ENCODE assay signal across 14 cellular contexts in genomic region chr15:68192804-68193521, GRCh38. TPM values are rescaled to one million over a fixed set of nuclear protein-coding genes. Genes with fewer than 3 reads are reported as not detected.
A peak's percentile ranks its signal among the peaks of the same experiment; 100 is the strongest.
DNase-seq lines count a peak whose midpoint lies in the region; ATAC-seq and TF ChIP-seq lines count a peak whose summit lies in the region.
"Had no signal": no experiment of that assay in that cellular context is flagged by ENCODE, and none has a peak within 500 bp of the region (broad histone marks: within the 10 kb centered on the region; RNA-seq: fewer than 3 reads in every experiment).

No MANE protein-coding gene starts in this region.

- peak; percentile 5 for ATAC-seq in activated naive CD8-positive, alpha-beta T cell treated with anti-CD3 and anti-CD28 coated beads, Interleukin-2, amount 50 U/mL, for 24 hours
- ATAC-seq in heart left ventricle (peak; percentile 74 to 89 (median 81)), psoas muscle (peak; percentile 39 to 74 (median 54)), GM21737 (IDR thresholded peaks at IDR 0.05; ENCODE audit: unreplicated experiment) (no peak)

- DNase-seq in activated naive CD8-positive, alpha-beta T cell treated with anti-CD3 and anti-CD28 coated beads, Interleukin-2, amount 50 U/mL, for 24 hours, result no peak
- peak in 3 of 5 donors; percentile 45 to 76 (median 60) for DNase-seq in heart left ventricle
- DNase-seq in psoas muscle, result peak in 1 of 2 donors; percentile 58
- no peak for DNase-seq in NCI-H187 treated with DMSO at 0.1 percent for 48 hours (lab: John Stamatoyannopoulos, UW)
- no peak for DNase-seq in KBM-7
- no peak for DNase-seq in effector memory CD4-positive, alpha-beta T cell
- DNase-seq: activated CD4-positive, alpha-beta T cell treated with anti-CD3 and anti-CD28 coated beads for 48 hours; NCI-H2029 treated with DMSO at 0.1 percent for 48 hours; NCI-H69; T-helper 9 cell had no signal

- no peaks in the 10 kb centered on the region for H3K27me3 Mint-ChIP-seq in IgD-negative memory B cell
- no peaks in the 10 kb centered on the region for H3K27me3 Mint-ChIP-seq in activated naive CD8-positive, alpha-beta T cell treated with anti-CD3 and anti-CD28 coated beads, Interleukin-2, amount 50 U/mL, for 24 hours

- WGBS in heart left ventricle, 4 donors, result 54 to 71% (median 65%) methylated on average over 5 of the region's 5 CpGs
- WGBS in psoas muscle, 3 donors, result 48 to 67% (median 55%) methylated on average over 5 of the region's 5 CpGs

- TF ChIP-seq CTCF in heart left ventricle (IDR thresholded peaks at IDR 0.05) (no peak), psoas muscle (IDR thresholded peaks at IDR 0.05) (no peak)

- peaks cover 4% of the 10 kb centered on the region for H3K36me3 Mint-ChIP-seq in IgD-negative memory B cell
- H3K36me3 Mint-ChIP-seq in activated naive CD8-positive, alpha-beta T cell treated with anti-CD3 and anti-CD28 coated beads, Interleukin-2, amount 50 U/mL, for 24 hours (ENCODE audit: low read depth), result peaks cover 34% of the 10 kb centered on the region

- H3K9me3 Mint-ChIP-seq in IgD-negative memory B cell, result no peaks in the 10 kb centered on the region
- no peaks in the 10 kb centered on the region for H3K9me3 Mint-ChIP-seq in activated naive CD8-positive, alpha-beta T cell treated with anti-CD3 and anti-CD28 coated beads, Interleukin-2, amount 50 U/mL, for 24 hours

- no peaks in the 10 kb centered on the region for H3K9me3 ChIP-seq in heart left ventricle
- H3K9me3 ChIP-seq in psoas muscle, result no peaks in the 10 kb centered on the region
- H3K9me3 ChIP-seq in effector memory CD4-positive, alpha-beta T cell (ENCODE audit: control insufficient read depth, low read length), result no peaks in the 10 kb centered on the region

- peaks cover 0 to 17% (median 0%) of the 10 kb centered on the region in 3 donors for H3K4me1 Mint-ChIP-seq in IgD-negative memory B cell
- H3K4me1 Mint-ChIP-seq in activated naive CD8-positive, alpha-beta T cell treated with anti-CD3 and anti-CD28 coated beads, Interleukin-2, amount 50 U/mL, for 24 hours, result peaks cover 2% of the 10 kb centered on the region

- H3K4me3 ChIP-seq in heart left ventricle (no peak overlapping the region), psoas muscle (no peak overlapping the region)
- H3K4me3 ChIP-seq in effector memory CD4-positive, alpha-beta T cell (ENCODE audit: insufficient read depth, low read depth, low read length, poor library complexity, severe bottlenecking), result no peak overlapping the region
- H3K4me3 ChIP-seq: skin epidermis had no signal

- H3K27ac Mint-ChIP-seq in IgD-negative memory B cell, result peak overlapping the region in 2 of 3 donors; percentile 17 to 56
- H3K27ac Mint-ChIP-seq in activated naive CD8-positive, alpha-beta T cell treated with anti-CD3 and anti-CD28 coated beads, Interleukin-2, amount 50 U/mL, for 24 hours, result no peak overlapping the region

- H3K27ac ChIP-seq in heart left ventricle (no peak overlapping the region), psoas muscle (no peak overlapping the region)
- H3K27ac ChIP-seq in effector memory CD4-positive, alpha-beta T cell (ENCODE audit: insufficient read depth, low read length, poor library complexity, severe bottlenecking), result no peak overlapping the region
- H3K27ac ChIP-seq: HL-60, skin epidermis had no signal

- in situ Hi-C loops in KBM-7 (cut with MboI; ENCODE audit: low pct_unique_long_range_greater_than_20kb, low sequenced_read_pairs), result no loop called here

- H3K4me1 ChIP-seq in heart left ventricle (peaks cover 0 to 30% (median 11%) of the 10 kb centered on the region in 12 donors), psoas muscle (peaks cover 41% of the 10 kb centered on the region)
- H3K4me1 ChIP-seq in effector memory CD4-positive, alpha-beta T cell (ENCODE audit: control insufficient read depth, insufficient read depth, low read length, poor library complexity, severe bottlenecking), result no peaks in the 10 kb centered on the region

- TF ChIP-seq POLR2A in heart left ventricle (IDR thresholded peaks at IDR 0.05), result no peak

- H3K27me3 ChIP-seq in heart left ventricle (no peaks in the 10 kb centered on the region), psoas muscle (ENCODE audit: insufficient read depth in 3 of 3, low read length in 2 of 3) (no peaks in the 10 kb centered on the region)
- no peaks in the 10 kb centered on the region for H3K27me3 ChIP-seq in effector memory CD4-positive, alpha-beta T cell (replicated peaks; ENCODE audit: control insufficient read depth, insufficient read depth, low read length, poor library complexity, severe bottlenecking)

- H3K36me3 ChIP-seq in heart left ventricle (peaks cover 0 to 78% (median 41%) of the 10 kb centered on the region in 9 donors), psoas muscle (ENCODE audit: insufficient read depth in 1 of 2, low read depth in 1 of 2) (peaks cover 0 to 32% of the 10 kb centered on the region in 2 donors)
- H3K36me3 ChIP-seq in effector memory CD4-positive, alpha-beta T cell (ENCODE audit: control insufficient read depth, insufficient read depth, low read length), result peaks cover 18% of the 10 kb centered on the region

- intact Hi-C loops in heart left ventricle (cut with DNase I) (no loop called here), psoas muscle (cut with DNase I) (no loop called here)

- peak overlapping the region in 1 of 4 donors; percentile 33 for H3K4me3 Mint-ChIP-seq in IgD-negative memory B cell
- H3K4me3 Mint-ChIP-seq in activated naive CD8-positive, alpha-beta T cell treated with anti-CD3 and anti-CD28 coated beads, Interleukin-2, amount 50 U/mL, for 24 hours, result no peak overlapping the region

RNA-seq across cellular contexts. Expression of gene CALML4, which starts 12.2 kb away (rescaled TPM):
- polyA plus RNA-seq in IgD-negative memory B cell, result 0.46 TPM
- 1 to 10 TPM in 5 of 9 donors, under 1 TPM in 4; 0.21 to 6.6 (median 1.5) TPM for total RNA-seq in heart left ventricle
- polyA plus RNA-seq in heart left ventricle, result 1 to 10 TPM; 1.2 to 1.6 TPM
- total RNA-seq in psoas muscle, result 1 to 10 TPM; 1.0 to 2.2 (median 1.3) TPM
- 1 to 10 TPM in 2 of 3 donors, under 1 TPM in 1; 0.85 to 1.5 (median 1.4) TPM for polyA plus RNA-seq in psoas muscle

RNA-seq across cellular contexts. Expression of gene CLN6, which starts 36.6 kb away (rescaled TPM):
- polyA plus RNA-seq in IgD-negative memory B cell, result 3.8 TPM
- total RNA-seq in heart left ventricle, result 10 to 100 TPM in 3 of 9 donors, 1 to 10 TPM in 6; 5.6 to 24.1 (median 8.9) TPM
- 10 to 100 TPM in 1 of 2 donors, 1 to 10 TPM in 1; 8.6 to 19.0 TPM for polyA plus RNA-seq in heart left ventricle
- 10 to 100 TPM in 3 of 4 donors, 1 to 10 TPM in 1; 8.3 to 14.7 (median 13.2) TPM for total RNA-seq in psoas muscle
- polyA plus RNA-seq in psoas muscle, result 10 to 100 TPM; 11.4 to 22.2 (median 13.1) TPM

Comparison
In these comparisons a context has a peak if more than half of its experiments do, and no peak if none do; other contexts are left out.
1. DNase-seq: peak in heart left ventricle (3 of 5); none in activated naive CD8-positive, alpha-beta T cell treated with anti-CD3 and anti-CD28 coated beads, Interleukin-2, amount 50 U/mL, for 24 hours (single experiment), NCI-H187 treated with DMSO at 0.1 percent for 48 hours (single experiment), KBM-7 (single experiment) and effector memory CD4-positive, alpha-beta T cell (0 of 3).